In the genomic region with DNA sequence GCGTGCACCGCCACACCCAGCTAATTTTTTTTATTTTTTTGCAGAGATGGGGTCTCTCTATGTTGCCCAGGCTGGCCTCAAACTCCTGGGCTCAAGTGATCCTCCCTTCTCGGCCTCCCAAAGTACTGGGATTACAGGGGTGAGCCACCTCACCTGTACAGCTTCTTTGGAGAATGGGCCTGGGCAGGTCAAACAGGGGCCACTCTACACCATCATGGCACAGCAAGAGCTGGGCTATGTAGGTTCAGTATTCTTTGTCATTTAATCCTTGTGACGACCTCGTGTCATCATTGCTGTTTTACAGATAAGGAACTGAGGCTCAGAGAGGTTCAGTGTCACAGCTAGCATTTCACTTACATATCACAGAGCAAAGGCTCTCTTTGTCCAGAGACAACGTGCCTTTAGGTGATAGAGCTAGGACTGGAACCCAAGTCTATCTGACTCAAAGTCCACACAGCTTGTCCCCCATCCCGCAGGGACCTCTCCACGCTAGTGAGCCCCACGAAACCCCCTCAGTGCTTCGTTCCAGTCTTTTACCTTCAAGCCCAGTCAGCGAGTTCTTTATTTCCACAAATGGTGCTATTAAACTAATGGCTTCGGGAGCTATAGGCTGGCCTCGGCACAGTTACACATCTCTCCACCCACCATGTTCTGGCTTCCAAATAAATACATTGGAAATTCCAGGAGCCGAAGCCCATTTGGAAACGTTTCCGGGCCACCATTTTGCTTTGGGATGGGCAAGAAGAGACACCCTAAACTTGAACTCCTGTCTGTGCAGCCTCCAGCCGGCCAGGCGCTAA, we compare ENCODE assay signal across 8 cellular contexts. TPM values are rescaled to one million over a fixed set of nuclear protein-coding genes. Genes with fewer than 3 reads are reported as not detected.
DNase-seq lines count a peak whose midpoint lies in the region; ATAC-seq lines count a peak whose summit lies in the region.

No MANE protein-coding gene starts in this region.

- no peak for DNase-seq in activated naive CD8-positive, alpha-beta T cell treated with anti-CD3 and anti-CD28 coated beads, Interleukin-2, amount 50 U/mL, for 24 hours
- no peak for DNase-seq in naive thymus-derived CD8-positive, alpha-beta T cell
- DNase-seq in GOT3 (lab: John Stamatoyannopoulos, UW) (no peak), head of caudate nucleus (no peak), NCI-H2227 (lab: John Stamatoyannopoulos, UW; ENCODE audit: unreplicated experiment) (no peak)

- peak overlapping the region; percentile 80 to 99 (median 92) for H3K9ac ChIP-seq in BLaER1 treated with 17β-estradiol and CSF1 and Interleukin-3, amounts not matched to agents 10 nM and 100 nM

- no peaks in the 10 kb centered on the region for H4K20me1 ChIP-seq in BLaER1 treated with 17β-estradiol and CSF1 and Interleukin-3, amounts not matched to agents 10 nM and 100 nM

- peak overlapping the region; percentile 81 to 99 (median 92) for H3K4me2 ChIP-seq in BLaER1 treated with 17β-estradiol and CSF1 and Interleukin-3, amounts not matched to agents 10 nM and 100 nM

- peaks cover 3% of the 10 kb centered on the region for H3K36me3 Mint-ChIP-seq in activated naive CD8-positive, alpha-beta T cell treated with anti-CD3 and anti-CD28 coated beads, Interleukin-2, amount 50 U/mL, for 24 hours (ENCODE audit: low read depth)
- no peaks in the 10 kb centered on the region for H3K36me3 Mint-ChIP-seq in naive thymus-derived CD8-positive, alpha-beta T cell

- H3K36me3 ChIP-seq in BLaER1 treated with 17β-estradiol and CSF1 and Interleukin-3, amounts not matched to agents 10 nM and 100 nM: no peaks in the 10 kb centered on the region
- no peaks in the 10 kb centered on the region for H3K36me3 ChIP-seq in KOPT-K1 (ENCODE audit: insufficient read depth, low read length)

- peak overlapping the region; percentile 36 to 74 (median 60) for H3K4me3 ChIP-seq in BLaER1 treated with 17β-estradiol and CSF1 and Interleukin-3, amounts not matched to agents 10 nM and 100 nM

- peaks cover 46% of the 10 kb centered on the region for H3K4me1 Mint-ChIP-seq in activated naive CD8-positive, alpha-beta T cell treated with anti-CD3 and anti-CD28 coated beads, Interleukin-2, amount 50 U/mL, for 24 hours
- H3K4me1 Mint-ChIP-seq in naive thymus-derived CD8-positive, alpha-beta T cell: peaks cover 18 to 54% (median 41%) of the 10 kb centered on the region in 4 donors

- ATAC-seq in activated naive CD8-positive, alpha-beta T cell treated with anti-CD3 and anti-CD28 coated beads, Interleukin-2, amount 50 U/mL, for 24 hours: no peak
- no peak for ATAC-seq in naive thymus-derived CD8-positive, alpha-beta T cell
- no peak for ATAC-seq in HG02938 (IDR thresholded peaks at IDR 0.05; ENCODE audit: unreplicated experiment)

- peaks cover 59 to 81% (median 78%) of the 10 kb centered on the region in 10 experiments for H3K4me1 ChIP-seq in BLaER1 treated with 17β-estradiol and CSF1 and Interleukin-3, amounts not matched to agents 10 nM and 100 nM

- H3K9me3 ChIP-seq in BLaER1 treated with 17β-estradiol and CSF1 and Interleukin-3, amounts not matched to agents 10 nM and 100 nM (replicated peaks in 1 of 11): peaks cover 10 to 20% (median 16%) of the 10 kb centered on the region in 11 experiments
- H3K9me3 ChIP-seq in KOPT-K1 (ENCODE audit: insufficient read depth, low read length, poor library complexity, severe bottlenecking): peaks cover 20% of the 10 kb centered on the region

- peak overlapping the region; percentile 86 for H3K27ac Mint-ChIP-seq in activated naive CD8-positive, alpha-beta T cell treated with anti-CD3 and anti-CD28 coated beads, Interleukin-2, amount 50 U/mL, for 24 hours
- peak overlapping the region in 9 of 10 donors; percentile 87 to 97 (median 95) for H3K27ac Mint-ChIP-seq in naive thymus-derived CD8-positive, alpha-beta T cell

- H3K27me3 ChIP-seq in BLaER1 treated with 17β-estradiol and CSF1 and Interleukin-3, amounts not matched to agents 10 nM and 100 nM: no peaks in the 10 kb centered on the region

- H3K27ac ChIP-seq in BLaER1 treated with 17β-estradiol and CSF1 and Interleukin-3, amounts not matched to agents 10 nM and 100 nM: peak overlapping the region; percentile 85 to 100 (median 99)
- peak overlapping the region; percentile 97 for H3K27ac ChIP-seq in KOPT-K1 (ENCODE audit: low read depth, low read length, poor library complexity, severe bottlenecking)

- peak overlapping the region; percentile 14 for H3K4me3 Mint-ChIP-seq in activated naive CD8-positive, alpha-beta T cell treated with anti-CD3 and anti-CD28 coated beads, Interleukin-2, amount 50 U/mL, for 24 hours
- H3K4me3 Mint-ChIP-seq in naive thymus-derived CD8-positive, alpha-beta T cell: peak overlapping the region; percentile 78 to 91 (median 86)

- H3K9me3 Mint-ChIP-seq in activated naive CD8-positive, alpha-beta T cell treated with anti-CD3 and anti-CD28 coated beads, Interleukin-2, amount 50 U/mL, for 24 hours: peaks cover 4% of the 10 kb centered on the region
- peaks cover 0 to 2% (median under 1%) of the 10 kb centered on the region in 9 donors for H3K9me3 Mint-ChIP-seq in naive thymus-derived CD8-positive, alpha-beta T cell

- H3K27me3 Mint-ChIP-seq in activated naive CD8-positive, alpha-beta T cell treated with anti-CD3 and anti-CD28 coated beads, Interleukin-2, amount 50 U/mL, for 24 hours: peaks cover 1% of the 10 kb centered on the region
- H3K27me3 Mint-ChIP-seq in naive thymus-derived CD8-positive, alpha-beta T cell: peaks cover 0 to 1% (median 0%) of the 10 kb centered on the region in 5 donors

- intact Hi-C loops in head of caudate nucleus (cut with DNase I): no loop called here

- POLR2A ChIA-PET in naive thymus-derived CD8-positive, alpha-beta T cell (lab: Charles Lee): interaction anchor here (0.9 to 2.1 kb wide), 11 partner anchors 9 to 330 kb away, joined by 3 to 11 read pairs (median 4); no protein-coding TSS in a partner anchor

RNA-seq across cellular contexts. Expression of a gene that starts 0.7 kb away (rescaled TPM):
- 1 to 10 TPM; 1.1 to 1.6 TPM for total RNA-seq in naive thymus-derived CD8-positive, alpha-beta T cell
- 10 to 100 TPM in 1 of 3 donors, 1 to 10 TPM in 2; 5.4 to 10.3 (median 7.7) TPM for polyA plus RNA-seq in naive thymus-derived CD8-positive, alpha-beta T cell
